ENCODE assay signal across 1 cellular context in genomic region chr22:31079095-31079642, GRCh38.
A peak's percentile ranks its signal among the peaks of the same experiment; 100 is the strongest.
TF ChIP-seq lines count a peak whose summit lies in the region.

No MANE protein-coding gene starts in this region.

TF ChIP-seq in H1, 55 proteins besides CTCF, POLR2A, EP300 and RAD21:
- TF ChIP-seq SP1 (IDR thresholded peaks at IDR 0.05; ENCODE audit: low read depth, low read length) (0 out of 2 replicates have a peak, but pooled peaks have one; percentile 44), KDM4A (IDR thresholded peaks at IDR 0.05; ENCODE audit: low read depth, low read length, severe bottlenecking) (no peak), JUN (IDR thresholded peaks at IDR 0.05; ENCODE audit: low read depth, low read length) (no peak), CHD7 (IDR thresholded peaks at IDR 0.05; ENCODE audit: insufficient replicate concordance, low read length) (no peak)
